In genomic region chr21:44107589-44107988, GRCh38 we compare ENCODE assay signal across 8 cellular contexts. TPM values are rescaled to one million over a fixed set of nuclear protein-coding genes. Genes with fewer than 3 reads are reported as not detected.
DNase-seq lines count a peak whose midpoint lies in the region; ATAC-seq and TF ChIP-seq lines count a peak whose summit lies in the region.
"Not testable (repeated sequence)": the region's sequence is repeated elsewhere in the genome, so short reads cannot be mapped to it uniquely, and the experiment has no call there.

No MANE protein-coding gene starts in this region.

- H3K4me1 Mint-ChIP-seq in activated T-cell treated with anti-CD3 and anti-CD28 coated beads, Interleukin-2, amount 50 U/mL, for 4 hours (ENCODE audit: low read depth) = not testable (repeated sequence)

- H3K27ac ChIP-seq in lower lobe of right lung = not testable (repeated sequence)

- H3K4me2 ChIP-seq in Loucy (ENCODE audit: low read depth, low read length, poor library complexity, severe bottlenecking); skeletal muscle satellite cell (ENCODE audit: low read length): not testable (repeated sequence)

- not testable (repeated sequence) for H3K9me2 ChIP-seq in Loucy (replicated peaks; ENCODE audit: low read depth, low read length)

- TF ChIP-seq CTCF in AG10803 (conservative IDR thresholded peaks at IDR 0.05; ENCODE audit: low read length); Loucy (conservative IDR thresholded peaks at IDR 0.05; ENCODE audit: low read length); lower lobe of right lung (IDR thresholded peaks at IDR 0.05): not testable (repeated sequence)

- not testable (repeated sequence) for H3F3A ChIP-seq in Loucy (ENCODE audit: low read depth)

- intact Hi-C loops in lower lobe of right lung (cut with DNase I) = not testable (repeated sequence)

- H3K9ac ChIP-seq in Loucy (ENCODE audit: low read depth, low read length, poor library complexity, severe bottlenecking) = not testable (repeated sequence)
- peak overlapping the region; percentile 52 for H3K9ac ChIP-seq in skeletal muscle satellite cell (ENCODE audit: low read depth, low read length)

- not testable (repeated sequence) for H2AFZ ChIP-seq in Loucy (ENCODE audit: low read length)

- H3K27me3 ChIP-seq in Loucy (ENCODE audit: insufficient read depth, low read length, poor library complexity, severe bottlenecking); lower lobe of right lung (ENCODE audit: low read depth); skeletal muscle satellite cell (ENCODE audit: control insufficient read depth, insufficient read depth, low read length): not testable (repeated sequence)

- H3K27me3 Mint-ChIP-seq in activated T-cell treated with anti-CD3 and anti-CD28 coated beads, Interleukin-2, amount 50 U/mL, for 4 hours (ENCODE audit: low read depth) = not testable (repeated sequence)

- not testable (repeated sequence) for H3K36me3 ChIP-seq in Loucy (ENCODE audit: insufficient read depth, low read length); lower lobe of right lung; skeletal muscle satellite cell (ENCODE audit: insufficient read depth, low read length)

- not testable (repeated sequence) for H3K9me3 Mint-ChIP-seq in activated T-cell treated with anti-CD3 and anti-CD28 coated beads, Interleukin-2, amount 50 U/mL, for 4 hours

- ATAC-seq in GM19324 (IDR thresholded peaks at IDR 0.05; ENCODE audit: low FRiP score, unreplicated experiment) (peak; percentile 26), HG02759 (IDR thresholded peaks at IDR 0.05; ENCODE audit: unreplicated experiment) (peak; percentile 31), esophagus mucosa (peak; percentile 74), lower lobe of right lung (peak; percentile 73 to 81)
- ATAC-seq in activated T-cell treated with anti-CD3 and anti-CD28 coated beads, Interleukin-2, amount 50 U/mL, for 4 hours = peak; percentile 64 to 76

- H3K4me3 Mint-ChIP-seq in activated T-cell treated with anti-CD3 and anti-CD28 coated beads, Interleukin-2, amount 50 U/mL, for 4 hours = not testable (repeated sequence)

- not testable (repeated sequence) for H3K4me1 ChIP-seq in Loucy (ENCODE audit: insufficient read depth, low read length, poor library complexity, severe bottlenecking); lower lobe of right lung; skeletal muscle satellite cell (ENCODE audit: control insufficient read depth, insufficient read depth, low read length)

- H4K20me1 ChIP-seq in Loucy (ENCODE audit: insufficient read depth, low read length, poor library complexity, severe bottlenecking) = not testable (repeated sequence)

- not testable (repeated sequence) for H3K79me2 ChIP-seq in Loucy (ENCODE audit: insufficient read depth, low read length)

- H3K9me3 ChIP-seq in Loucy (ENCODE audit: insufficient read depth, low read depth, low read length); lower lobe of right lung; skeletal muscle satellite cell (replicated peaks; ENCODE audit: low read length): not testable (repeated sequence)

- H3K4me3 ChIP-seq in AG10803 (ENCODE audit: low read length) = peak overlapping the region; percentile 47
- H3K4me3 ChIP-seq in Loucy (ENCODE audit: low read length, poor library complexity, severe bottlenecking) = peak overlapping the region; percentile 57
- H3K4me3 ChIP-seq in lower lobe of right lung = peak overlapping the region; percentile 45
- peak overlapping the region; percentile 54 for H3K4me3 ChIP-seq in skeletal muscle satellite cell (ENCODE audit: low read length)

- not testable (repeated sequence) for DNase-seq in AG10803 (ENCODE audit: low read depth); activated T-cell treated with anti-CD3 and anti-CD28 coated beads, Interleukin-2, amount 50 U/mL, for 4 hours; lower lobe of right lung

- not testable (repeated sequence) for H3K36me3 Mint-ChIP-seq in activated T-cell treated with anti-CD3 and anti-CD28 coated beads, Interleukin-2, amount 50 U/mL, for 4 hours (ENCODE audit: insufficient read depth)

RNA-seq across cellular contexts. Expression of gene PWP2, which starts 0.4 kb away (rescaled TPM):
- 100 to 1,000 TPM in 1 of 3 donors, 10 to 100 TPM in 2; 24.6 to 145 (median 27.1) TPM for total RNA-seq in activated T-cell treated with anti-CD3 and anti-CD28 coated beads, Interleukin-2, amount 50 U/mL, for 4 hours
- total RNA-seq in esophagus mucosa (2.5 TPM), lower lobe of right lung (10.9 TPM)
- 4.2 and 48.2 TPM in 2 replicates for total RNA-seq in skeletal muscle satellite cell (2012; rRNA removed)

RNA-seq across cellular contexts. Expression of gene GATD3, which starts 25.9 kb away (rescaled TPM):
- 10 to 100 TPM in 1 of 3 donors, 1 to 10 TPM in 2; 7.3 to 63.8 (median 9.3) TPM for total RNA-seq in activated T-cell treated with anti-CD3 and anti-CD28 coated beads, Interleukin-2, amount 50 U/mL, for 4 hours
- total RNA-seq in esophagus mucosa (3.3 TPM), lower lobe of right lung (37.1 TPM)
- total RNA-seq in skeletal muscle satellite cell (2012; rRNA removed) = 6.1 and 83.1 TPM in 2 replicates

Comparison
In these comparisons a context has a peak if more than half of its experiments do, and no peak if none do; other contexts are left out.
1. ATAC-seq: peak in every context shown above with its lines; median percentile 77 in lower lobe of right lung; 74 in esophagus mucosa; 70 in activated T-cell treated with anti-CD3 and anti-CD28 coated beads, Interleukin-2, amount 50 U/mL, for 4 hours; 31 in HG02759; 26 in GM19324.